Comparison of ENCODE assay signal across 14 cellular contexts in genomic region chr4:85940131-85940530, GRCh38.
"Had no signal": no experiment of that assay in that cellular context is flagged by ENCODE, and none has a peak within 500 bp of the region (broad histone marks: within the 10 kb centered on the region; RNA-seq: fewer than 3 reads in every experiment).

No MANE protein-coding gene starts in this region.

- H3K27ac ChIP-seq: parathyroid adenoma, tibial artery had no signal

- H3K4me1 ChIP-seq: parathyroid adenoma, tibial artery had no signal

- H3K27me3 ChIP-seq: tibial artery had no signal

- DNase-seq: activated CD4-positive, alpha-beta T cell treated with anti-CD3 and anti-CD28 coated beads, Interleukin-2, amount 50 U/mL, for 48 hours; activated CD8-positive, alpha-beta memory T cell treated with anti-CD3 and anti-CD28 coated beads, Interleukin-2, amount 10 ng/mL, durations not matched to agents 7 days and 5 days; activated effector memory CD4-positive, alpha-beta T cell treated with Interleukin-2 at 50 U/mL for 16 hours; activated T-cell treated with anti-CD3 and anti-CD28 coated beads, Interleukin-2, amount 50 U/mL, for 24 hours; amygdala; endodermal cell; erythroblast; left colon; mesendoderm; SW 1271; tibial artery had no signal

- H3K4me3 ChIP-seq: smooth muscle cell, tibial artery had no signal

- H3K36me3 ChIP-seq: tibial artery had no signal

- H3K9me3 ChIP-seq: tibial artery had no signal

- ATAC-seq: activated CD8-positive, alpha-beta memory T cell treated with anti-CD3 and anti-CD28 coated beads, Interleukin-2, amount 10 ng/mL, durations not matched to agents 7 days and 5 days; activated naive CD4-positive, alpha-beta T cell treated with anti-CD3 and anti-CD28 coated beads, Interleukin-2, amount 50 U/mL, for 72 hours; left colon had no signal
